7 cellular contexts compared by ENCODE assay signal in genomic region chr3:188061133-188061532, GRCh38.
A peak's percentile ranks its signal among the peaks of the same experiment; 100 is the strongest.
DNase-seq lines count a peak whose midpoint lies in the region; ATAC-seq and TF ChIP-seq lines count a peak whose summit lies in the region.

No MANE protein-coding gene starts in this region.

- no peaks in the 10 kb centered on the region for H3K36me3 ChIP-seq in mucosa of descending colon (ENCODE audit: low read depth)

- peaks cover 27% of the 10 kb centered on the region for H3K4me1 Mint-ChIP-seq in activated naive CD4-positive, alpha-beta T cell treated with anti-CD3 and anti-CD28 coated beads, Interleukin-2, amount 50 U/mL, for 24 hours
- H3K4me1 Mint-ChIP-seq in nephron progenitor cell = no peaks in the 10 kb centered on the region

- TF ChIP-seq CTCF in HFF-Myc (IDR thresholded peaks at IDR 0.05; ENCODE audit: low read depth, low read length, missing control alignments) = peak; percentile 11
- TF ChIP-seq CTCF in mucosa of descending colon (IDR thresholded peaks at IDR 0.05) = no peak
- TF ChIP-seq CTCF in nephron progenitor cell (IDR thresholded peaks at IDR 0.05) = no peak

- H3K4me3 ChIP-seq in HFF-Myc (replicated peaks; ENCODE audit: low read depth, low read length) (no peak overlapping the region), mucosa of descending colon (no peak overlapping the region)

- no peaks in the 10 kb centered on the region for H3K9me3 ChIP-seq in mucosa of descending colon

- peak overlapping the region; percentile 92 for H3K27ac Mint-ChIP-seq in activated naive CD4-positive, alpha-beta T cell treated with anti-CD3 and anti-CD28 coated beads, Interleukin-2, amount 50 U/mL, for 24 hours
- no peak overlapping the region for H3K27ac Mint-ChIP-seq in nephron progenitor cell

- peak overlapping the region; percentile 61 for H3K4me3 Mint-ChIP-seq in activated naive CD4-positive, alpha-beta T cell treated with anti-CD3 and anti-CD28 coated beads, Interleukin-2, amount 50 U/mL, for 24 hours
- no peak overlapping the region for H3K4me3 Mint-ChIP-seq in nephron progenitor cell

- H3K4me1 ChIP-seq in mucosa of descending colon (ENCODE audit: low read depth) = no peaks in the 10 kb centered on the region

- peak; percentile 66 for DNase-seq in HFF-Myc (ENCODE audit: extremely low read depth, low read depth)
- peak; percentile 19 for DNase-seq in RPMI8226
- peak in 1 of 3 donors; percentile 47 for DNase-seq in mucosa of descending colon
- DNase-seq in nephron progenitor cell = no peak

- H3K36me3 Mint-ChIP-seq in activated naive CD4-positive, alpha-beta T cell treated with anti-CD3 and anti-CD28 coated beads, Interleukin-2, amount 50 U/mL, for 24 hours = no peaks in the 10 kb centered on the region
- no peaks in the 10 kb centered on the region for H3K36me3 Mint-ChIP-seq in nephron progenitor cell (ENCODE audit: low read depth)

- H3K9me3 Mint-ChIP-seq in activated naive CD4-positive, alpha-beta T cell treated with anti-CD3 and anti-CD28 coated beads, Interleukin-2, amount 50 U/mL, for 24 hours = no peaks in the 10 kb centered on the region
- H3K9me3 Mint-ChIP-seq in nephron progenitor cell = no peaks in the 10 kb centered on the region

- H3K27me3 Mint-ChIP-seq in activated naive CD4-positive, alpha-beta T cell treated with anti-CD3 and anti-CD28 coated beads, Interleukin-2, amount 50 U/mL, for 24 hours = no peaks in the 10 kb centered on the region
- H3K27me3 Mint-ChIP-seq in nephron progenitor cell (ENCODE audit: low read depth, poor library complexity) = peaks cover 5% of the 10 kb centered on the region

- intact Hi-C loops in mucosa of descending colon (cut with DNase I, micrococcal nuclease) = no loop called here

- ATAC-seq in mucosa of descending colon (peak; percentile 83), GM21526 (IDR thresholded peaks at IDR 0.05; ENCODE audit: low FRiP score, unreplicated experiment) (no peak), GM21737 (IDR thresholded peaks at IDR 0.05; ENCODE audit: unreplicated experiment) (no peak)
